Comparison of ENCODE assay signal across 17 cellular contexts in the genomic region with DNA sequence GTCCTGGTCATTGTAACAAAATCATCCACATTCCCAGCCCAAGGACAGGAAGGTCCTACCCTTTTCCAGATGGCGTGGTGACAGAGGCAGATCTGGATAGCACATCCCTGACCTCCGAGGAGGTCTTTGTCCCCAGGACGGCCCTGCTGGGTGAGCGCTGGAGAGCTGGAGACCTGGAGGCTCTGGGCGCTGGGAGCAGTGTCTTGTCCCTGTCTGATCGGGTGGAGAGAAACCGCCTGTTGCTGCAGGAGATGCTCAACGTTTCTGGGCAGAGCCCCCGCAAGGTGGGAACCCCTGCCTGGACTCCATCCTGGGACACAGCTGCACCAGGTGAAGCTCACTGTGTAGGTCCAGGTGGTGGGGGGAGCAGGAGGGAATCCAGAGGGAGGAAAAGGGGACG. TPM values are rescaled to one million over a fixed set of nuclear protein-coding genes. Genes with fewer than 3 reads are reported as not detected.
DNase-seq lines count a peak whose midpoint lies in the region; ATAC-seq, FAIRE-seq and TF ChIP-seq lines count a peak whose summit lies in the region.
"Had no signal": no experiment of that assay in that cellular context is flagged by ENCODE, and none has a peak within 500 bp of the region (broad histone marks: within the 10 kb centered on the region; RNA-seq: fewer than 3 reads in every experiment).

No MANE protein-coding gene starts in this region.

- H3K36me3 ChIP-seq in HepG2 (replicated peaks in 1 of 2; ENCODE audit: control insufficient read depth in 1 of 2, insufficient read depth in 2 of 2, low read length in 2 of 2) (no peaks in the 10 kb centered on the region), right lobe of liver (no peaks in the 10 kb centered on the region), SJCRH30 (no peaks in the 10 kb centered on the region; the same call in 1 of the 2 replicates), upper lobe of right lung (no peaks in the 10 kb centered on the region)

- ATAC-seq in HepG2 (peak; percentile 9; the same call in 2 of the 3 replicates), right lobe of liver (no peak), upper lobe of right lung (no peak)

- no TSS peak for BruUV-seq in HepG2 (replicated peaks; lab: Mats Ljungman, UMichigan)

- no peak for TF ChIP-seq POLR2A in HepG2 (IDR thresholded peaks at IDR 0.05; ENCODE audit: insufficient read depth in 1 of 2, low read depth in 2 of 2, low read length in 2 of 2)
- TF ChIP-seq POLR2A in right lobe of liver (IDR thresholded peaks at IDR 0.05): no peak

- no peak for TF ChIP-seq EP300 in HepG2 (IDR thresholded peaks at IDR 0.05; ENCODE audit: low read depth in 2 of 2, low read length in 2 of 2)
- TF ChIP-seq EP300 in HepG2 (CRISPR knock-in tag; IDR thresholded peaks at IDR 0.05; ENCODE audit: borderline replicate concordance): no peak

- peaks cover 20% of the 10 kb centered on the region for H3K4me1 ChIP-seq in HepG2 (ENCODE audit: insufficient read depth, low read length)
- H3K4me1 ChIP-seq in right lobe of liver: peaks cover 0 to 2% (median 0%) of the 10 kb centered on the region in 4 donors
- peaks cover 44% of the 10 kb centered on the region for H3K4me1 ChIP-seq in SJCRH30
- H3K4me1 ChIP-seq in upper lobe of right lung: no peaks in the 10 kb centered on the region

- in situ Hi-C loops in HepG2 (cut with HindIII; ENCODE audit: extremely low pct_ligation_motif_present, low pct_unique_long_range_greater_than_20kb): no loop called here

- peak overlapping the region; percentile 36; the same call in 1 of the 2 replicates for H3K4me2 ChIP-seq in HepG2 (ENCODE audit: low read depth, low read length)

- DNase-seq in HepG2 (ENCODE audit: low spot score): no peak
- DNase-seq in right lobe of liver: no peak
- DNase-seq in SJCRH30: no peak
- DNase-seq in mesenteric fat pad (ENCODE audit: low spot score): peak; percentile 87
- peak; percentile 48 for DNase-seq in upper lobe of right lung
- DNase-seq in NCI-H524 treated with DMSO at 0.1 percent for 48 hours (lab: John Stamatoyannopoulos, UW): no peak
- no peak for DNase-seq in NCI-H510A (lab: John Stamatoyannopoulos, UW)
- no peak for DNase-seq in activated effector memory CD4-positive, alpha-beta T cell treated with Interleukin-2 at 50 U/mL for 16 hours
- DNase-seq: 8988T; ACHN; C1 segment of cervical spinal cord; Calu3; CD4-positive, alpha-beta T cell had no signal

- no peaks in the 10 kb centered on the region for H3K79me2 ChIP-seq in HepG2 (ENCODE audit: insufficient read depth, low read length)

- intact Hi-C loops in HepG2 (cut with micrococcal nuclease; ENCODE audit: unreplicated experiment) (loop anchor here (1.0 kb wide), 1 partner anchor 9 kb away; no protein-coding TSS in a partner anchor), right lobe of liver (cut with DNase I) (no loop called here), upper lobe of right lung (cut with DNase I) (no loop called here)

- no peak for TF ChIP-seq RAD21 in HepG2 (CRISPR knock-in tag; IDR thresholded peaks at IDR 0.05)

- peaks cover 5 to 28% of the 10 kb centered on the region in 2 experiments for H3K27me3 ChIP-seq in HepG2 (ENCODE audit: control insufficient read depth in 1 of 2, insufficient read depth in 2 of 2, low read length in 2 of 2)
- no peaks in the 10 kb centered on the region for H3K27me3 ChIP-seq in right lobe of liver
- H3K27me3 ChIP-seq in SJCRH30: no peaks in the 10 kb centered on the region
- H3K27me3 ChIP-seq in upper lobe of right lung: peaks cover 3% of the 10 kb centered on the region

- TF ChIP-seq CTCF in HepG2 (CRISPR knock-in tag; IDR thresholded peaks at IDR 0.05) (no peak), right lobe of liver (IDR thresholded peaks at IDR 0.05) (no peak), upper lobe of right lung (IDR thresholded peaks at IDR 0.05) (no peak)

- H3K27ac ChIP-seq in HepG2 (ENCODE audit: extremely low read length, insufficient read depth, low read length) (no peak overlapping the region), right lobe of liver (no peak overlapping the region), SJCRH30 (peak overlapping the region; percentile 89), upper lobe of right lung (no peak overlapping the region)
- H3K27ac ChIP-seq: HL-60 had no signal

- H3K4me3 ChIP-seq in HepG2 (replicated peaks in 1 of 3; ENCODE audit: insufficient read depth in 1 of 3, low read depth in 2 of 3, low read length in 3 of 3) (no peak overlapping the region; a peak in 1 of 6 replicates), right lobe of liver (no peak overlapping the region), SJCRH30 (no peak overlapping the region), upper lobe of right lung (no peak overlapping the region)
- H3K4me3 ChIP-seq: GM12878 had no signal

- no peak overlapping the region for H2AFZ ChIP-seq in HepG2 (ENCODE audit: low read length)

- no peak for FAIRE-seq in HepG2 (lab: Jason Lieb, UNC)
- FAIRE-seq: GM12878, GM18507 had no signal

- no peak overlapping the region for H3K9ac ChIP-seq in HepG2 (ENCODE audit: insufficient read depth, low read depth, low read length)

- POLR2A ChIA-PET in HepG2 (lab: Yijun Ruan, JAX): no interaction called here

- no peaks in the 10 kb centered on the region for H4K20me1 ChIP-seq in HepG2 (ENCODE audit: insufficient read depth, low read length)

- 55% methylated on average over 4 of the region's 10 CpGs for WGBS in HepG2 (ENCODE audit: low lambda C conversion rate)
- WGBS in right lobe of liver (ENCODE audit: insufficient coverage, low coverage, low lambda C conversion rate, missing lambda C conversion rate): 52% methylated on average over 4 of the region's 10 CpGs

- CTCF ChIA-PET in HepG2 (lab: Yijun Ruan, JAX; ENCODE audit: low intra/inter-chr PET ratio, low total read pairs): interaction anchor here (1.4 kb wide), 1 partner anchor 35 kb away, joined by 4 read pairs; no protein-coding TSS in a partner anchor

- no peaks in the 10 kb centered on the region for H3K9me3 ChIP-seq in HepG2 (ENCODE audit: low read length)
- H3K9me3 ChIP-seq in right lobe of liver: no peaks in the 10 kb centered on the region
- H3K9me3 ChIP-seq in SJCRH30 (replicated peaks): no peaks in the 10 kb centered on the region
- H3K9me3 ChIP-seq in upper lobe of right lung: no peaks in the 10 kb centered on the region

TF ChIP-seq in HepG2, 621 proteins besides CTCF, POLR2A, EP300 and RAD21:
- TF ChIP-seq, protein P1, sequence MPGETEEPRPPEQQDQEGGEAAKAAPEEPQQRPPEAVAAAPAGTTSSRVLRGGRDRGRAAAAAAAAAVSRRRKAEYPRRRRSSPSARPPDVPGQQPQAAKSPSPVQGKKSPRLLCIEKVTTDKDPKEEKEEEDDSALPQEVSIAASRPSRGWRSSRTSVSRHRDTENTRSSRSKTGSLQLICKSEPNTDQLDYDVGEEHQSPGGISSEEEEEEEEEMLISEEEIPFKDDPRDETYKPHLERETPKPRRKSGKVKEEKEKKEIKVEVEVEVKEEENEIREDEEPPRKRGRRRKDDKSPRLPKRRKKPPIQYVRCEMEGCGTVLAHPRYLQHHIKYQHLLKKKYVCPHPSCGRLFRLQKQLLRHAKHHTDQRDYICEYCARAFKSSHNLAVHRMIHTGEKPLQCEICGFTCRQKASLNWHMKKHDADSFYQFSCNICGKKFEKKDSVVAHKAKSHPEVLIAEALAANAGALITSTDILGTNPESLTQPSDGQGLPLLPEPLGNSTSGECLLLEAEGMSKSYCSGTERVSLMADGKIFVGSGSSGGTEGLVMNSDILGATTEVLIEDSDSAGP (CRISPR knock-in tag; IDR thresholded peaks at IDR 0.05; ENCODE audit: borderline replicate concordance): 0 out of 2 replicates have a peak, but pooled peaks have one; percentile 18
- TF ChIP-seq ZNF777 (CRISPR knock-in tag; IDR thresholded peaks at IDR 0.05) (0 out of 2 replicates have a peak, but pooled peaks have one; percentile 1), ZNF598 (CRISPR knock-in tag; IDR thresholded peaks at IDR 0.05; ENCODE audit: borderline replicate concordance) (no peak)

RNA-seq across cellular contexts. Expression of a gene that starts 4.1 kb away (rescaled TPM):
- total RNA-seq in HepG2 (2016; rRNA removed; fragmentation: Illumina TruSeq; extraction: Trizol) (0.32 and 0.77 TPM in 2 replicates), right lobe of liver (under 1 TPM; 0.13 to 0.25 (median 0.21) TPM), mesenteric fat pad (3.1 TPM), upper lobe of right lung (5.5 TPM)
- total RNA-seq in HepG2 (2016; cell fraction: cytosol; rRNA removed; fragmentation: Illumina TruSeq; extraction: Trizol; ENCODE audit: low read depth): 0.10 TPM in 1 of 2 replicates, not detected in the other
- 0.16 and 0.17 TPM in 2 replicates for total RNA-seq in HepG2 (2016; cell fraction: insoluble cytoplasmic fraction; rRNA removed; fragmentation: Illumina TruSeq; extraction: Trizol)
- 0.46 and 0.52 TPM in 2 replicates for total RNA-seq in HepG2 (2016; cell fraction: membrane; rRNA removed; fragmentation: Illumina TruSeq; extraction: Trizol)
- 0.43 and 0.81 TPM in 2 replicates for total RNA-seq in HepG2 (2016; cell fraction: nucleus; rRNA removed; fragmentation: Illumina TruSeq; extraction: Trizol)
- 0.12 and 0.15 TPM in 2 replicates for polyA plus RNA-seq in HepG2 (2011; rRNA removed)
- 0.27 TPM in 2 replicates for polyA plus RNA-seq in HepG2 (2011; cell fraction: cytosol; rRNA removed)
- polyA plus RNA-seq in HepG2 (2011; cell fraction: nucleus; rRNA removed): 0.16 and 0.48 TPM in 2 replicates
- polyA plus RNA-seq in HepG2 (2012): 0.40 and 0.48 TPM in 2 replicates
- 0.06 and 0.26 TPM in 2 replicates for polyA plus RNA-seq in HepG2 (2016; cell fraction: cytosol; fragmentation: Illumina TruSeq; extraction: Trizol; ENCODE audit: low read depth)
- 0.17 and 0.20 TPM in 2 replicates for polyA plus RNA-seq in HepG2 (2016; cell fraction: insoluble cytoplasmic fraction; fragmentation: Illumina TruSeq; extraction: Trizol; ENCODE audit: low read depth)
- 0.09 and 0.14 TPM in 2 replicates for polyA plus RNA-seq in HepG2 (2016; cell fraction: membrane; fragmentation: Illumina TruSeq; extraction: Trizol; ENCODE audit: low read depth)
- 0.11 and 0.16 TPM in 2 replicates for polyA plus RNA-seq in HepG2 (2016; cell fraction: nucleus; fragmentation: Illumina TruSeq; extraction: Trizol; ENCODE audit: insufficient read depth, low read depth)
- 0.44 and 0.48 TPM in 2 replicates for polyA minus RNA-seq in HepG2 (2011; rRNA and poly(A)+ RNA removed; ENCODE audit: low replicate concordance)
- not detected in 2 replicates for polyA minus RNA-seq in HepG2 (2011; cell fraction: cytosol; rRNA and poly(A)+ RNA removed)
- 0.12 and 0.26 TPM in 2 replicates for polyA minus RNA-seq in HepG2 (2011; cell fraction: nucleus; rRNA and poly(A)+ RNA removed)
- 59.9 and 63.1 TPM in 2 replicates for total RNA-seq in SJCRH30 (2014; rRNA removed; shearing (Covaris generic))
- total RNA-seq: H4 had no signal

Comparison
In these comparisons a context has a peak if more than half of its experiments do, and no peak if none do; other contexts are left out.
1. DNase-seq: peak in mesenteric fat pad (single experiment) and upper lobe of right lung (single experiment); none in HepG2 (single experiment), right lobe of liver (0 of 3), SJCRH30 (0 of 2), NCI-H524 treated with DMSO at 0.1 percent for 48 hours (single experiment), NCI-H510A (single experiment) and activated effector memory CD4-positive, alpha-beta T cell treated with Interleukin-2 at 50 U/mL for 16 hours (single experiment).